Comparison of ENCODE assay signal across 34 cellular contexts in the genomic region with DNA sequence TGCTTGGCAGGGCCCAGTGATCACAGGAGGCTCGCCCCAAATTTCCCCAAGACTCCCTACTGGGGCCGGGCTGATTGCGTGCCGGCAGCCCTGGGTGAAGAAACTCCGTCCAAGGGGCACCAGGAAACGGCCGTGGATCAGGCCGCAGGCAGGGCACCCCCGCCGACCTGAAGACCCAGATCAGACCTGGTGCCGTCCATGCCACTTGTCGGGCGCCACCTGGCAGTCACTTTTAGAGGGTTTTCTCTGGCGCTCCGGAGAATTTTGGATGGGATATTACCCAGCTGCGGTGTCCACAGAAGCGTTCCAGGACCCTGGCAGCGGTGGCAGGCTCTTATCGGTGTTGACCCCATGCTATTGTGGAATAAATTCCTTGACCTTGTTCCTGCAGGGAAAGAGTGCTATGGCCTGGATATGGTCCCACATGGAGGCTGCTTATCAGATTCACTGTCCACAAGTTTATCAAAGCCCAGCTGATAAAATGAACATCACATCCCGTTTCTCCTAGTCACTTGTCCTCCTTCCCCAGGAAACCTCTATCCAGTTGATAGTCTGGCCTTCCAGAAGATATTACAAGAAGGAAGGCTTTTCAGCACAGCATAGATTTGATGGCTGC. TPM values are rescaled to one million over a fixed set of nuclear protein-coding genes. Genes with fewer than 3 reads are reported as not detected.
A peak's percentile ranks its signal among the peaks of the same experiment; 100 is the strongest.
DNase-seq lines count a peak whose midpoint lies in the region; ATAC-seq and TF ChIP-seq lines count a peak whose summit lies in the region.
"Had no signal": no experiment of that assay in that cellular context is flagged by ENCODE, and none has a peak within 500 bp of the region (broad histone marks: within the 10 kb centered on the region; RNA-seq: fewer than 3 reads in every experiment).

No MANE protein-coding gene starts in this region.

- no TSS peak for BruUV-seq in PC-9 (replicated peaks; lab: Mats Ljungman, UMichigan)

- peak overlapping the region; percentile 84 for H3K9ac ChIP-seq in smooth muscle cell (ENCODE audit: low read depth)

- CTCF ChIA-PET in PC-9 (lab: Charles Lee) = interaction anchor here (0.5 kb wide), 1 partner anchor 128 kb away, joined by 7 read pairs; no protein-coding TSS in a partner anchor

- 83% methylated on average over 18 of the region's 20 CpGs for WGBS in hepatocyte (ENCODE audit: low lambda C conversion rate, missing lambda C conversion rate)
- 94% methylated on average over 20 of the region's 20 CpGs for WGBS in smooth muscle cell (ENCODE audit: low lambda C conversion rate)

- intact Hi-C loops in PC-9 (cut with micrococcal nuclease; ENCODE audit: unreplicated experiment) = no loop called here

- DNase-seq in NCI-H146 (lab: John Stamatoyannopoulos, UW) = peak; percentile 5
- DNase-seq in NCI-H146 treated with DMSO at 0.1 percent for 48 hours (lab: John Stamatoyannopoulos, UW; ENCODE audit: unreplicated experiment) = no peak
- no peak for DNase-seq in PC-9
- no peak for DNase-seq in hepatocyte (ENCODE audit: low spot score)
- DNase-seq in smooth muscle cell (lab: John Stamatoyannopoulos, UW; ENCODE audit: unreplicated experiment) = no peak
- DNase-seq in GM03348 (ENCODE audit: low spot score) = no peak
- DNase-seq: 8988T; anterior cingulate cortex; Calu3; CD4-positive, CD25-positive, alpha-beta regulatory T cell; colonic mucosa; DMS79; effector CD8-positive, alpha-beta T cell; GDM1; HFFc6; immature natural killer cell; NCI-H1092; NCI-H187; NCI-H2171 treated with DMSO at 0.1 percent for 48 hours; NCI-H510A treated with DMSO at 0.1 percent for 48 hours; nucleus accumbens; stimulated activated CD4-positive, alpha-beta T cell treated with anti-CD3 and anti-CD28 coated beads, Interleukin-4, amount 100 ng/mL, for 1 hour had no signal

- H4K20me1 ChIP-seq in PC-9 (ENCODE audit: insufficient read depth) = no peaks in the 10 kb centered on the region
- no peaks in the 10 kb centered on the region for H4K20me1 ChIP-seq in hepatocyte (ENCODE audit: insufficient read depth, poor library complexity, severe bottlenecking)
- H4K20me1 ChIP-seq in smooth muscle cell (ENCODE audit: low read depth) = no peaks in the 10 kb centered on the region

- H3K4me3 ChIP-seq in PC-9 (no peak overlapping the region), hepatocyte (no peak overlapping the region), smooth muscle cell (no peak overlapping the region)
- H3K4me3 ChIP-seq: cardiac muscle cell, colonic mucosa, prostate gland, tibial artery had no signal

- H3K27me3 ChIP-seq in PC-9 (ENCODE audit: insufficient read depth, low read depth) = no peaks in the 10 kb centered on the region
- H3K27me3 ChIP-seq in hepatocyte = no peaks in the 10 kb centered on the region
- no peaks in the 10 kb centered on the region for H3K27me3 ChIP-seq in smooth muscle cell (ENCODE audit: low read depth)
- H3K27me3 ChIP-seq: cardiac muscle cell, colonic mucosa had no signal

- peak overlapping the region; percentile 5; the same call in 1 of the 2 replicates for H3K4me2 ChIP-seq in PC-9
- peak overlapping the region; percentile 8 for H3K4me2 ChIP-seq in hepatocyte
- H3K4me2 ChIP-seq in smooth muscle cell = no peak overlapping the region

- POLR2A ChIA-PET in PC-9 (lab: Charles Lee; ENCODE audit: unreplicated experiment) = interaction anchor here (0.7 kb wide), 1 partner anchor 68 kb away, joined by 5 read pairs; no protein-coding TSS in a partner anchor

- H3K4me1 ChIP-seq in PC-9 (replicated peaks; ENCODE audit: insufficient read depth) (peaks cover 28% of the 10 kb centered on the region), hepatocyte (ENCODE audit: insufficient read depth) (peaks cover 4% of the 10 kb centered on the region), smooth muscle cell (ENCODE audit: low read depth) (no peaks in the 10 kb centered on the region)
- H3K4me1 ChIP-seq: colonic mucosa, prostate gland had no signal

- H3K9me2 ChIP-seq in PC-9 (ENCODE audit: insufficient read depth) = no peaks in the 10 kb centered on the region
- H3K9me2 ChIP-seq in hepatocyte (replicated peaks; ENCODE audit: insufficient read depth) = no peaks in the 10 kb centered on the region

- H3F3A ChIP-seq in PC-9 (ENCODE audit: insufficient read depth, low read depth) = peaks cover 39% of the 10 kb centered on the region
- peaks cover 14% of the 10 kb centered on the region for H3F3A ChIP-seq in smooth muscle cell (ENCODE audit: low read depth)

- TF ChIP-seq CTCF in PC-9 (conservative IDR thresholded peaks at IDR 0.05) = no peak
- no peak for TF ChIP-seq CTCF in hepatocyte (IDR thresholded peaks at IDR 0.05; ENCODE audit: poor library complexity)
- TF ChIP-seq CTCF in smooth muscle cell (IDR thresholded peaks at IDR 0.05; ENCODE audit: borderline replicate concordance, insufficient read depth, poor library complexity, severe bottlenecking) = no peak

- ATAC-seq in GM21447 (IDR thresholded peaks at IDR 0.05; ENCODE audit: unreplicated experiment) = no peak
- ATAC-seq in HG03571 (IDR thresholded peaks at IDR 0.05; ENCODE audit: unreplicated experiment) = no peak
- ATAC-seq: left lobe of liver, sciatic nerve had no signal

- H3K9me3 ChIP-seq in PC-9 (ENCODE audit: insufficient read depth, low read depth) = no peaks in the 10 kb centered on the region
- no peaks in the 10 kb centered on the region for H3K9me3 ChIP-seq in hepatocyte (ENCODE audit: low read depth)
- no peaks in the 10 kb centered on the region for H3K9me3 ChIP-seq in smooth muscle cell (replicated peaks; ENCODE audit: low read depth)
- H3K9me3 ChIP-seq: colonic mucosa, prostate gland, tibial artery had no signal

- H3K27ac ChIP-seq in PC-9 (no peak overlapping the region), hepatocyte (peak overlapping the region; percentile 47), smooth muscle cell (ENCODE audit: low read depth) (peak overlapping the region; percentile 97)
- H3K27ac ChIP-seq: cardiac muscle cell, colonic mucosa, prostate gland, tibial artery had no signal

- H3K79me2 ChIP-seq in PC-9 (ENCODE audit: low read depth) (no peaks in the 10 kb centered on the region), hepatocyte (no peaks in the 10 kb centered on the region), smooth muscle cell (ENCODE audit: low read depth) (no peaks in the 10 kb centered on the region)

- H2AFZ ChIP-seq in PC-9 (no peak overlapping the region), hepatocyte (no peak overlapping the region), smooth muscle cell (ENCODE audit: low read depth) (no peak overlapping the region)

- H3K36me3 ChIP-seq in PC-9 (ENCODE audit: low read depth) (no peaks in the 10 kb centered on the region), hepatocyte (replicated peaks; ENCODE audit: insufficient read depth, low read depth) (no peaks in the 10 kb centered on the region), smooth muscle cell (ENCODE audit: low read depth) (no peaks in the 10 kb centered on the region)
- H3K36me3 ChIP-seq: cardiac muscle cell, colonic mucosa, prostate gland, tibial artery had no signal

RNA-seq across cellular contexts. Expression of gene IGFL2, which starts 38.2 kb away (rescaled TPM):
- 1.0 TPM in 1 of 2 replicates, not detected in the other for total RNA-seq in PC-9 (2021)
- 12.9 and 15.2 TPM in 2 replicates for total RNA-seq in hepatocyte
- polyA plus RNA-seq in hepatocyte = 17.2 and 22.9 TPM in 2 replicates
- 126 and 145 TPM in 2 replicates for total RNA-seq in smooth muscle cell
- polyA plus RNA-seq in smooth muscle cell = 159 and 164 TPM in 2 replicates
- total RNA-seq: Calu3; cardiac muscle cell; CD4-positive, CD25-positive, alpha-beta regulatory T cell; HFFc6; left lobe of liver; OCI-LY7 had no signal
- polyA plus RNA-seq: immature natural killer cell had no signal

RNA-seq across cellular contexts. Expression of gene IGFL1, which starts 43.3 kb away (rescaled TPM):
- total RNA-seq in PC-9 (2021) (2.6 and 3.7 TPM in 2 replicates), hepatocyte (not detected in 2 replicates), smooth muscle cell (not detected in 2 replicates)
- polyA plus RNA-seq in hepatocyte (not detected in 2 replicates), smooth muscle cell (0.64 TPM in 1 of 2 replicates, not detected in the other)
- total RNA-seq: activated naive CD4-positive, alpha-beta T cell treated with anti-CD3 and anti-CD28 coated beads, Interleukin-2, amount 50 U/mL, for 72 hours; activated T-helper 2 cell treated with anti-CD3 and anti-CD28 coated beads, Interferon-gamma antibody, Interleukin-2, Interleukin-4, amounts not matched to agents 10 μg/mL and 5 μg/mL and 100 μg/mL, durations not matched to agents 14 hours and 24 hours and 36 hours; Calu3; cardiac muscle cell; CD4-positive, CD25-positive, alpha-beta regulatory T cell; colonic mucosa; HFFc6; HT-29; left lobe of liver; OCI-LY7; sciatic nerve; T-helper 2 cell treated with Interferon-gamma antibody and Interleukin-4, amounts not matched to agents 100 ng/mL and 5 ng/mL, for 36 hours had no signal
- polyA plus RNA-seq: cardiac muscle cell; CD4-positive, CD25-positive, alpha-beta regulatory T cell; immature natural killer cell had no signal
